In the genomic region with DNA sequence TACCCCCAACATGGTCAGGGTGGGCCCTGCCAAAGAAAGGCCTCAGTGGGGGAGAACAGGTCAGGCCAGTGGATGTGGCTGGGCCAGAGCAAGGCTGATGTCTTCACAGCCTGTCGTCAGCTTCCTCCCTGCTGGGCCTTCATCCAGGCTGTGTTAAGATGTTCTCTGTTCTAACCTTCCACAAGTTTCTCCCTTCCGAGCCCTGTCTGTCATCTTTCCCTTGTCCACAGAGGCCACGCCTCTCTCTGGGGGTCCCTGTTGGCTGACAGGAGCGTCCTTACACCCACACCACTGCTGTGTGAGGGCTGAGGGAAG, we compare ENCODE assay signal across 22 cellular contexts. TPM values are rescaled to one million over a fixed set of nuclear protein-coding genes. Genes with fewer than 3 reads are reported as not detected.
"Had no signal": no experiment of that assay in that cellular context is flagged by ENCODE, and none has a peak within 500 bp of the region (broad histone marks: within the 10 kb centered on the region; RNA-seq: fewer than 3 reads in every experiment).

No MANE protein-coding gene starts in this region.

- H3K9me3 ChIP-seq: heart left ventricle, ovary, testis, upper lobe of right lung, vagina had no signal

- H3K9me3 Mint-ChIP-seq: effector memory CD8-positive, alpha-beta T cell had no signal

- H3K36me3 Mint-ChIP-seq: naive thymus-derived CD8-positive, alpha-beta T cell had no signal

- H3K4me1 ChIP-seq: heart left ventricle, testis, tibial nerve, upper lobe of right lung, vagina had no signal

- H3K27ac Mint-ChIP-seq: effector memory CD8-positive, alpha-beta T cell; progenitor cell of endocrine pancreas had no signal

- H3K4me1 Mint-ChIP-seq: naive thymus-derived CD8-positive, alpha-beta T cell had no signal

- H3K36me3 ChIP-seq: heart left ventricle, ovary, tibial nerve, upper lobe of right lung, vagina had no signal

- DNase-seq: effector memory CD8-positive, alpha-beta T cell; foreskin melanocyte; heart left ventricle; hippocampal formation; left colon; mesendoderm; naive thymus-derived CD8-positive, alpha-beta T cell; ovary; right cardiac atrium; small intestine; stimulated activated CD4-positive, alpha-beta T cell treated with anti-CD3 and anti-CD28 coated beads, Interleukin-2, amount 100 ng/mL, for 48 hours; stimulated activated naive CD8-positive, alpha-beta T cell treated with anti-CD3 and anti-CD28 coated beads, Interleukin-15, Interleukin-2, amounts not matched to agents 100 U/mL and 50 U/mL, for 24 hours; testis; upper lobe of right lung had no signal

- H3K4me3 Mint-ChIP-seq: effector memory CD8-positive, alpha-beta T cell; naive thymus-derived CD8-positive, alpha-beta T cell had no signal

- ATAC-seq: effector memory CD8-positive, alpha-beta T cell; left colon; naive thymus-derived CD8-positive, alpha-beta T cell; stimulated activated naive CD8-positive, alpha-beta T cell treated with anti-CD3 and anti-CD28 coated beads, Interleukin-15, Interleukin-2, amounts not matched to agents 100 U/mL and 50 U/mL, for 24 hours; upper lobe of right lung had no signal

- H3K4me3 ChIP-seq: heart left ventricle, ovary, testis, tibial nerve, upper lobe of right lung, vagina had no signal

- H3K27ac ChIP-seq: heart left ventricle, ovary, testis, tibial nerve, upper lobe of right lung, vagina had no signal

- H3K27me3 ChIP-seq: ovary, testis, vagina had no signal

RNA-seq across cellular contexts. Expression of gene SIM2, which starts 36.2 kb away (rescaled TPM):
- total RNA-seq: endothelial cell of umbilical vein; liver; lung microvascular endothelial cell; mononuclear cell; naive thymus-derived CD8-positive, alpha-beta T cell; right cardiac atrium; subcutaneous adipose tissue; tibial nerve; upper lobe of right lung; vagina had no signal
